1 cellular context compared by ENCODE assay signal in the genomic region with DNA sequence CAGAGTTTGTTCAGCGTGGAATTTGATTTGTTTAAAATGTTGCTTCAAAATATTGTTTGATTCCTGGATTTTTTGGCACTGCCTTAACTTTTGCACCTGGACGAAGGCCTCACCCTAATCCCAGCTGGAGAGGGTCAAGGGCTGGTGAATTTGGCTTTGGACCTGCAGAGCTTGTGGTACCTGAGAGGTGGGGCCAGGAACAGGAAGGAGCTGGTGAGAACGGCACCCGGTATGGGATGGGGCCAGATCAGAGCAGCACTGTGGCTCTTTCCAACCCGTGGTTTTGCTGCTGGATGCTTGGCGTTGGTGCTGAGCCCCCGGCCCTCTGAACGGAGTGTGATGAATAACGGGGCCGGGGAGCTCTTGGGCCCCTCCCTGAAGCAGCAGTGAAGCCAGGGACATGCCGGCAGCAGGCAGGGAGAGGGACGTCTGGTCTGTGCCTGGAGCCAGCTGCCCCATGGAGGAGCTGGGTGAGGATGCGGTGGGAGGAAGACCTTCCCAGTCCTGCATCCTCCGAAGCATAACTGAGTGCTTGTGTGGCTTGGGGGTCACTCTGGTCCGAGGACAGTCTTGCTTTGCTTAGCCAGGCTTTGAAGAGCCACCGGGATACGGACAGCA.
TF ChIP-seq lines count a peak whose summit lies in the region.

No MANE protein-coding gene starts in this region.

TF ChIP-seq in GM23338, 12 proteins besides CTCF, POLR2A, EP300 and RAD21 (continued from another document):
- TF ChIP-seq, protein P1, sequence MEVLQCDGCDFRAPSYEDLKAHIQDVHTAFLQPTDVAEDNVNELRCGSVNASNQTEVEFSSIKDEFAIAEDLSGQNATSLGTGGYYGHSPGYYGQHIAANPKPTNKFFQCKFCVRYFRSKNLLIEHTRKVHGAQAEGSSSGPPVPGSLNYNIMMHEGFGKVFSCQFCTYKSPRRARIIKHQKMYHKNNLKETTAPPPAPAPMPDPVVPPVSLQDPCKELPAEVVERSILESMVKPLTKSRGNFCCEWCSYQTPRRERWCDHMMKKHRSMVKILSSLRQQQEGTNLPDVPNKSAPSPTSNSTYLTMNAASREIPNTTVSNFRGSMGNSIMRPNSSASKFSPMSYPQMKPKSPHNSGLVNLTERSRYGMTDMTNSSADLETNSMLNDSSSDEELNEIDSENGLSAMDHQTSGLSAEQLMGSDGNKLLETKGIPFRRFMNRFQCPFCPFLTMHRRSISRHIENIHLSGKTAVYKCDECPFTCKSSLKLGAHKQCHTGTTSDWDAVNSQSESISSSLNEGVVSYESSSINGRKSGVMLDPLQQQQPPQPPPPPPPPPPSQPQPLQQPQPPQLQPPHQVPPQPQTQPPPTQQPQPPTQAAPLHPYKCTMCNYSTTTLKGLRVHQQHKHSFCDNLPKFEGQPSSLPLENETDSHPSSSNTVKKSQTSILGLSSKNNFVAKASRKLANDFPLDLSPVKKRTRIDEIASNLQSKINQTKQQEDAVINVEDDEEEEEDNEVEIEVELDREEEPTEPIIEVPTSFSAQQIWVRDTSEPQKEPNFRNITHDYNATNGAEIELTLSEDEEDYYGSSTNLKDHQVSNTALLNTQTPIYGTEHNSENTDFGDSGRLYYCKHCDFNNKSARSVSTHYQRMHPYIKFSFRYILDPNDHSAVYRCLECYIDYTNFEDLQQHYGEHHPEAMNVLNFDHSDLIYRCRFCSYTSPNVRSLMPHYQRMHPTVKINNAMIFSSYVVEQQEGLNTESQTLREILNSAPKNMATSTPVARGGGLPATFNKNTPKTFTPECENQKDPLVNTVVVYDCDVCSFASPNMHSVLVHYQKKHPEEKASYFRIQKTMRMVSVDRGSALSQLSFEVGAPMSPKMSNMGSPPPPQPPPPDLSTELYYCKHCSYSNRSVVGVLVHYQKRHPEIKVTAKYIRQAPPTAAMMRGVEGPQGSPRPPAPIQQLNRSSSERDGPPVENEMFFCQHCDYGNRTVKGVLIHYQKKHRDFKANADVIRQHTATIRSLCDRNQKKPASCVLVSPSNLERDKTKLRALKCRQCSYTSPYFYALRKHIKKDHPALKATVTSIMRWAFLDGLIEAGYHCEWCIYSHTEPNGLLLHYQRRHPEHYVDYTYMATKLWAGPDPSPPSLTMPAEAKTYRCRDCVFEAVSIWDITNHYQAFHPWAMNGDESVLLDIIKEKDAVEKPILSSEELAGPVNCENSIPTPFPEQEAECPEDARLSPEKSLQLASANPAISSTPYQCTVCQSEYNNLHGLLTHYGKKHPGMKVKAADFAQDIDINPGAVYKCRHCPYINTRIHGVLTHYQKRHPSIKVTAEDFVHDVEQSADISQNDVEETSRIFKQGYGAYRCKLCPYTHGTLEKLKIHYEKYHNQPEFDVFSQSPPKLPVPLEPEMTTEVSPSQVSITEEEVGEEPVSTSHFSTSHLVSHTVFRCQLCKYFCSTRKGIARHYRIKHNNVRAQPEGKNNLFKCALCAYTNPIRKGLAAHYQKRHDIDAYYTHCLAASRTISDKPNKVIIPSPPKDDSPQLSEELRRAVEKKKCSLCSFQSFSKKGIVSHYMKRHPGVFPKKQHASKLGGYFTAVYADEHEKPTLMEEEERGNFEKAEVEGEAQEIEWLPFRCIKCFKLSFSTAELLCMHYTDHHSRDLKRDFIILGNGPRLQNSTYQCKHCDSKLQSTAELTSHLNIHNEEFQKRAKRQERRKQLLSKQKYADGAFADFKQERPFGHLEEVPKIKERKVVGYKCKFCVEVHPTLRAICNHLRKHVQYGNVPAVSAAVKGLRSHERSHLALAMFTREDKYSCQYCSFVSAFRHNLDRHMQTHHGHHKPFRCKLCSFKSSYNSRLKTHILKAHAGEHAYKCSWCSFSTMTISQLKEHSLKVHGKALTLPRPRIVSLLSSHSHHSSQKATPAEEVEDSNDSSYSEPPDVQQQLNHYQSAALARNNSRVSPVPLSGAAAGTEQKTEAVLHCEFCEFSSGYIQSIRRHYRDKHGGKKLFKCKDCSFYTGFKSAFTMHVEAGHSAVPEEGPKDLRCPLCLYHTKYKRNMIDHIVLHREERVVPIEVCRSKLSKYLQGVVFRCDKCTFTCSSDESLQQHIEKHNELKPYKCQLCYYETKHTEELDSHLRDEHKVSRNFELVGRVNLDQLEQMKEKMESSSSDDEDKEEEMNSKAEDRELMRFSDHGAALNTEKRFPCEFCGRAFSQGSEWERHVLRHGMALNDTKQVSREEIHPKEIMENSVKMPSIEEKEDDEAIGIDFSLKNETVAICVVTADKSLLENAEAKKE (CRISPR knock-in tag; IDR thresholded peaks at IDR 0.05) = no peak
- TF ChIP-seq POLR2AphosphoS5 (IDR thresholded peaks at IDR 0.05; ENCODE audit: low read depth) (no peak), EZH2 (IDR thresholded peaks at IDR 0.05; ENCODE audit: low read depth, unreplicated experiment) (no peak), STAT1 (IDR thresholded peaks at IDR 0.05; ENCODE audit: unreplicated experiment) (no peak), ZNF331 (CRISPR knock-in tag; IDR thresholded peaks at IDR 0.05; ENCODE audit: low read depth) (no peak), NANOG (IDR thresholded peaks at IDR 0.05; ENCODE audit: borderline replicate concordance) (no peak)
- TF ChIP-seq, protein P2, sequence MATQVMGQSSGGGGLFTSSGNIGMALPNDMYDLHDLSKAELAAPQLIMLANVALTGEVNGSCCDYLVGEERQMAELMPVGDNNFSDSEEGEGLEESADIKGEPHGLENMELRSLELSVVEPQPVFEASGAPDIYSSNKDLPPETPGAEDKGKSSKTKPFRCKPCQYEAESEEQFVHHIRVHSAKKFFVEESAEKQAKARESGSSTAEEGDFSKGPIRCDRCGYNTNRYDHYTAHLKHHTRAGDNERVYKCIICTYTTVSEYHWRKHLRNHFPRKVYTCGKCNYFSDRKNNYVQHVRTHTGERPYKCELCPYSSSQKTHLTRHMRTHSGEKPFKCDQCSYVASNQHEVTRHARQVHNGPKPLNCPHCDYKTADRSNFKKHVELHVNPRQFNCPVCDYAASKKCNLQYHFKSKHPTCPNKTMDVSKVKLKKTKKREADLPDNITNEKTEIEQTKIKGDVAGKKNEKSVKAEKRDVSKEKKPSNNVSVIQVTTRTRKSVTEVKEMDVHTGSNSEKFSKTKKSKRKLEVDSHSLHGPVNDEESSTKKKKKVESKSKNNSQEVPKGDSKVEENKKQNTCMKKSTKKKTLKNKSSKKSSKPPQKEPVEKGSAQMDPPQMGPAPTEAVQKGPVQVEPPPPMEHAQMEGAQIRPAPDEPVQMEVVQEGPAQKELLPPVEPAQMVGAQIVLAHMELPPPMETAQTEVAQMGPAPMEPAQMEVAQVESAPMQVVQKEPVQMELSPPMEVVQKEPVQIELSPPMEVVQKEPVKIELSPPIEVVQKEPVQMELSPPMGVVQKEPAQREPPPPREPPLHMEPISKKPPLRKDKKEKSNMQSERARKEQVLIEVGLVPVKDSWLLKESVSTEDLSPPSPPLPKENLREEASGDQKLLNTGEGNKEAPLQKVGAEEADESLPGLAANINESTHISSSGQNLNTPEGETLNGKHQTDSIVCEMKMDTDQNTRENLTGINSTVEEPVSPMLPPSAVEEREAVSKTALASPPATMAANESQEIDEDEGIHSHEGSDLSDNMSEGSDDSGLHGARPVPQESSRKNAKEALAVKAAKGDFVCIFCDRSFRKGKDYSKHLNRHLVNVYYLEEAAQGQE (IDR thresholded peaks at IDR 0.05; ENCODE audit: unreplicated experiment) = no peak
- TF ChIP-seq, protein P3, sequence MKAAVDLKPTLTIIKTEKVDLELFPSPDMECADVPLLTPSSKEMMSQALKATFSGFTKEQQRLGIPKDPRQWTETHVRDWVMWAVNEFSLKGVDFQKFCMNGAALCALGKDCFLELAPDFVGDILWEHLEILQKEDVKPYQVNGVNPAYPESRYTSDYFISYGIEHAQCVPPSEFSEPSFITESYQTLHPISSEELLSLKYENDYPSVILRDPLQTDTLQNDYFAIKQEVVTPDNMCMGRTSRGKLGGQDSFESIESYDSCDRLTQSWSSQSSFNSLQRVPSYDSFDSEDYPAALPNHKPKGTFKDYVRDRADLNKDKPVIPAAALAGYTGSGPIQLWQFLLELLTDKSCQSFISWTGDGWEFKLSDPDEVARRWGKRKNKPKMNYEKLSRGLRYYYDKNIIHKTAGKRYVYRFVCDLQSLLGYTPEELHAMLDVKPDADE (IDR thresholded peaks at IDR 0.05) = no peak
